1 cellular context compared by ENCODE assay signal in genomic region chr5:129125819-129126218, GRCh38.
TF ChIP-seq lines count a peak whose summit lies in the region.

No MANE protein-coding gene starts in this region.

TF ChIP-seq in GM23338, 12 proteins besides CTCF, POLR2A, EP300 and RAD21 (continued from another document):
- TF ChIP-seq ZNF462 (CRISPR knock-in tag; IDR thresholded peaks at IDR 0.05) (no peak), CREB1 (CRISPR knock-in tag; IDR thresholded peaks at IDR 0.05; ENCODE audit: low read depth) (no peak), ETS1 (IDR thresholded peaks at IDR 0.05) (no peak), STAT1 (IDR thresholded peaks at IDR 0.05; ENCODE audit: unreplicated experiment) (no peak), JUNB (IDR thresholded peaks at IDR 0.05; ENCODE audit: unreplicated experiment) (no peak), NANOG (IDR thresholded peaks at IDR 0.05; ENCODE audit: borderline replicate concordance) (no peak), POLR2AphosphoS5 (IDR thresholded peaks at IDR 0.05; ENCODE audit: low read depth) (no peak), EZH2 (IDR thresholded peaks at IDR 0.05; ENCODE audit: low read depth, unreplicated experiment) (no peak), REST (IDR thresholded peaks at IDR 0.05; ENCODE audit: unreplicated experiment) (no peak), EZH2phosphoT487 (IDR thresholded peaks at IDR 0.05; ENCODE audit: unreplicated experiment) (no peak), ZNF331 (CRISPR knock-in tag; IDR thresholded peaks at IDR 0.05; ENCODE audit: low read depth) (no peak)
